Comparison of ENCODE assay signal across 20 cellular contexts in genomic region chr22:35739076-35739475, GRCh38. TPM values are rescaled to one million over a fixed set of nuclear protein-coding genes. Genes with fewer than 3 reads are reported as not detected.
DNase-seq lines count a peak whose midpoint lies in the region; ATAC-seq and TF ChIP-seq lines count a peak whose summit lies in the region.
"Had no signal": no experiment of that assay in that cellular context is flagged by ENCODE, and none has a peak within 500 bp of the region (broad histone marks: within the 10 kb centered on the region; RNA-seq: fewer than 3 reads in every experiment).

No MANE protein-coding gene starts in this region.

- no peak overlapping the region for H3K14ac ChIP-seq in neuronal stem cell (ENCODE audit: low read length)

- H3K4me3 ChIP-seq in ascending aorta (no peak overlapping the region), neuronal stem cell (ENCODE audit: low read length in 2 of 2) (no peak overlapping the region), thoracic aorta (no peak overlapping the region)
- H3K4me3 ChIP-seq: GM23338, HAP-1, Peyer's patch had no signal

- H2BK15ac ChIP-seq in neuronal stem cell (ENCODE audit: low read length) = no peak overlapping the region

- no peak overlapping the region for H3K4ac ChIP-seq in neuronal stem cell (ENCODE audit: low read length)

- no peak for ATAC-seq in thoracic aorta (ENCODE audit: insufficient number of reproducible peaks, low FRiP score, low read depth)

- peak overlapping the region; percentile 10 to 26 for H3K27ac ChIP-seq in ascending aorta
- H3K27ac ChIP-seq in neuronal stem cell (replicated peaks; ENCODE audit: low read length) = no peak overlapping the region
- H3K27ac ChIP-seq in thoracic aorta = peak overlapping the region; percentile 5 to 27
- H3K27ac ChIP-seq: 22Rv1, C4-2B, KMS-11, Peyer's patch had no signal

- no peak overlapping the region for H4K8ac ChIP-seq in neuronal stem cell (ENCODE audit: low read depth, low read length)

- peaks cover 0 to 7% of the 10 kb centered on the region in 2 donors for H3K4me1 ChIP-seq in ascending aorta
- H3K4me1 ChIP-seq in neuronal stem cell (ENCODE audit: control insufficient read depth in 2 of 2, insufficient read depth in 1 of 2, low read depth in 1 of 2, low read length in 2 of 2) = peaks cover 0 to 3% of the 10 kb centered on the region in 2 donors
- H3K4me1 ChIP-seq in thoracic aorta (ENCODE audit: control insufficient read depth in 1 of 2, low read depth in 2 of 2) = peaks cover 0 to 14% of the 10 kb centered on the region in 2 donors

- no peaks in the 10 kb centered on the region for H3K4me1 Mint-ChIP-seq in progenitor cell of endocrine pancreas (ENCODE audit: low read depth)
- H3K4me1 Mint-ChIP-seq: CD8-positive, alpha-beta memory T cell had no signal

- no peak overlapping the region for H2AK5ac ChIP-seq in neuronal stem cell (ENCODE audit: low read depth, low read length)

- no peaks in the 10 kb centered on the region for H3K27me3 Mint-ChIP-seq in progenitor cell of endocrine pancreas

- H2BK12ac ChIP-seq in neuronal stem cell (ENCODE audit: low read length) = no peak overlapping the region

- no peak overlapping the region for H3K27ac Mint-ChIP-seq in progenitor cell of endocrine pancreas
- H3K27ac Mint-ChIP-seq: GM23338 had no signal

- intact Hi-C loops in ascending aorta (cut with DNase I) (no loop called here), posterior vena cava (cut with DNase I) (no loop called here)

- peak; percentile 42 for DNase-seq in activated CD8-positive, alpha-beta memory T cell treated with anti-CD3 and anti-CD28 coated beads for 24 hours
- DNase-seq in activated CD8-positive, alpha-beta memory T cell treated with anti-CD3 and anti-CD28 coated beads, Interleukin-2, amount 50 U/mL, for 48 hours = no peak
- DNase-seq in ascending aorta (ENCODE audit: low spot score in 2 of 2) = no peak
- no peak for DNase-seq in neuronal stem cell (ENCODE audit: low spot score)
- DNase-seq in thoracic aorta (ENCODE audit: low spot score) = no peak
- no peak for DNase-seq in epidermal melanocyte (ENCODE audit: insufficient read length, low spot score)
- no peak for DNase-seq in progenitor cell of endocrine pancreas (ENCODE audit: low spot score, unreplicated experiment)
- DNase-seq in posterior vena cava (ENCODE audit: low spot score) = no peak
- DNase-seq: IMR-90, NCI-H1105, NCI-H146, NCI-H2029, NCI-H226, Peyer's patch had no signal

- H3K27me3 ChIP-seq in ascending aorta (no peaks in the 10 kb centered on the region), neuronal stem cell (ENCODE audit: control insufficient read depth in 3 of 3, insufficient read depth in 3 of 3, low read depth in 1 of 3, low read length in 3 of 3) (no peaks in the 10 kb centered on the region), thoracic aorta (replicated peaks; ENCODE audit: insufficient read depth) (no peaks in the 10 kb centered on the region)
- H3K27me3 ChIP-seq: Peyer's patch had no signal

- H3K4me3 Mint-ChIP-seq in progenitor cell of endocrine pancreas (ENCODE audit: low read depth) = no peak overlapping the region
- H3K4me3 Mint-ChIP-seq: CD8-positive, alpha-beta memory T cell; GM23338 had no signal

- no peak overlapping the region for H2BK5ac ChIP-seq in neuronal stem cell (ENCODE audit: low read length)

- H3K9me3 Mint-ChIP-seq in progenitor cell of endocrine pancreas (ENCODE audit: low read depth) = no peaks in the 10 kb centered on the region
- H3K9me3 Mint-ChIP-seq: CD8-positive, alpha-beta memory T cell had no signal

- H3K9me3 ChIP-seq in ascending aorta = no peaks in the 10 kb centered on the region
- H3K9me3 ChIP-seq in neuronal stem cell (replicated peaks in 1 of 2; ENCODE audit: control insufficient read depth in 2 of 2, insufficient read depth in 1 of 2, low read depth in 1 of 2, low read length in 2 of 2) = peaks cover 0 to 7% of the 10 kb centered on the region in 2 donors
- no peaks in the 10 kb centered on the region for H3K9me3 ChIP-seq in thoracic aorta
- H3K9me3 ChIP-seq: HAP-1, Peyer's patch had no signal

- H3K36me3 ChIP-seq in ascending aorta (peaks cover 9 to 26% of the 10 kb centered on the region in 2 donors), neuronal stem cell (replicated peaks in 1 of 2; ENCODE audit: control insufficient read depth in 2 of 2, insufficient read depth in 2 of 2, low read length in 2 of 2) (peaks cover 11 to 64% of the 10 kb centered on the region in 2 donors), thoracic aorta (peaks cover 10% of the 10 kb centered on the region)
- H3K36me3 ChIP-seq: HAP-1 had no signal

- no peak overlapping the region for H2AFZ ChIP-seq in neuronal stem cell (ENCODE audit: low read length)
- H2AFZ ChIP-seq: GM23338 had no signal

- H3K4me2 ChIP-seq in neuronal stem cell (ENCODE audit: insufficient read depth, low read length, poor library complexity, severe bottlenecking) = no peak overlapping the region
- H3K4me2 ChIP-seq: GM23338, KMS-11 had no signal

- no peak overlapping the region for H3K9ac ChIP-seq in neuronal stem cell (ENCODE audit: low read depth, low read length, poor library complexity)
- H3K9ac ChIP-seq: KMS-11 had no signal

- H3K36me3 Mint-ChIP-seq in progenitor cell of endocrine pancreas (ENCODE audit: insufficient read depth) = peaks cover 26% of the 10 kb centered on the region
- H3K36me3 Mint-ChIP-seq: CD8-positive, alpha-beta memory T cell had no signal

- no peak overlapping the region for H3K18ac ChIP-seq in neuronal stem cell (ENCODE audit: low read length)

- no CpG with 5 or more reads among the region's 8 CpGs for WGBS in neuronal stem cell (ENCODE audit: extremely low coverage in 2 of 2, insufficient read length in 2 of 2, insufficient replicate concordance in 1 of 2), 2 donors

- H4K91ac ChIP-seq in neuronal stem cell (ENCODE audit: low read depth, low read length, poor library complexity) = peak overlapping the region; percentile 22

- no peak for TF ChIP-seq CTCF in ascending aorta (IDR thresholded peaks at IDR 0.05)
- no peak for TF ChIP-seq CTCF in thoracic aorta (IDR thresholded peaks at IDR 0.05)
- TF ChIP-seq CTCF in progenitor cell of endocrine pancreas (IDR thresholded peaks at IDR 0.05; ENCODE audit: unreplicated experiment) = no peak

- no peak overlapping the region for H3K23ac ChIP-seq in neuronal stem cell (ENCODE audit: low read depth, low read length, poor library complexity)

- H3K79me1 ChIP-seq in neuronal stem cell (ENCODE audit: low read depth, low read length) = no peaks in the 10 kb centered on the region

- H2BK120ac ChIP-seq in neuronal stem cell (ENCODE audit: low read depth, low read length) = no peak overlapping the region

RNA-seq across cellular contexts. Expression of gene APOL5, which starts 21.4 kb away (rescaled TPM):
- total RNA-seq in ascending aorta = not detected
- polyA plus RNA-seq in neuronal stem cell (2013, experiment 1 of 2) = not detected
- not detected for polyA plus RNA-seq in neuronal stem cell (2013, experiment 2 of 2)
- total RNA-seq in thoracic aorta = not detected
- total RNA-seq in progenitor cell of endocrine pancreas = not detected in 2 replicates
- not detected for total RNA-seq in posterior vena cava
- total RNA-seq: CD8-positive, alpha-beta memory T cell; GM23338; Peyer's patch had no signal
- polyA plus RNA-seq: CD8-positive, alpha-beta memory T cell; GM23338 had no signal
